Comparison of ENCODE assay signal across 8 cellular contexts in genomic region chr12:1594295-1595025, GRCh38. TPM values are rescaled to one million over a fixed set of nuclear protein-coding genes. Genes with fewer than 3 reads are reported as not detected.
DNase-seq lines count a peak whose midpoint lies in the region; ATAC-seq and TF ChIP-seq lines count a peak whose summit lies in the region.

FBXL14 (minus strand) TSS chr12:1594581; CDS start chr12:1594066, 515 bp downstream.

- H3K36me3 ChIP-seq in right atrium auricular region (no peaks in the 10 kb centered on the region), uterus (no peaks in the 10 kb centered on the region)

- TF ChIP-seq POLR2A in uterus (IDR thresholded peaks at IDR 0.05): peak; percentile 61 to 65

- intact Hi-C loops in uterus (cut with DNase I; ENCODE audit: low total_unique reads): no loop called here

- H3K4me1 ChIP-seq in right atrium auricular region (peaks cover 0 to 53% of the 10 kb centered on the region in 2 donors), uterus (peaks cover 6 to 8% of the 10 kb centered on the region in 2 donors)

- DNase-seq in GM13976 (ENCODE audit: low spot score) (peak; percentile 86), NCI-H146 (lab: John Stamatoyannopoulos, UW) (peak; percentile 94), T-helper 2 cell (peak; percentile 72 to 93 (median 85)), amygdala (lab: John Stamatoyannopoulos, UW) (peak in 55 of 56 donors; percentile 38 to 93 (median 83)), right atrium auricular region (ENCODE audit: low spot score) (no peak), putamen (ENCODE audit: low spot score) (peak; percentile 92), uterus (peak; percentile 89 to 90)

- H3K4me3 ChIP-seq in right atrium auricular region: peak within 1 kb of the TSS; percentile 87 to 88
- H3K4me3 ChIP-seq in uterus: peak within 1 kb of the TSS; percentile 67 to 91

- peak; percentile 55 for ATAC-seq in HG02763 (IDR thresholded peaks at IDR 0.05; ENCODE audit: unreplicated experiment)

- TF ChIP-seq CTCF in GM13976 (IDR thresholded peaks at IDR 0.05; ENCODE audit: borderline replicate concordance, control extremely low read depth, extremely low read depth, insufficient read depth, missing control alignments) (no peak), right atrium auricular region (IDR thresholded peaks at IDR 0.05) (no peak), uterus (IDR thresholded peaks at IDR 0.05) (peak in 1 of 4 experiments; percentile 20)

- no peaks in the 10 kb centered on the region for H3K27me3 ChIP-seq in right atrium auricular region
- H3K27me3 ChIP-seq in uterus: no peaks in the 10 kb centered on the region

- H3K9me3 ChIP-seq in right atrium auricular region (no peaks in the 10 kb centered on the region), uterus (no peaks in the 10 kb centered on the region)

- peak within 1 kb of the TSS; percentile 93 to 94 for H3K27ac ChIP-seq in right atrium auricular region
- peak within 1 kb of the TSS; percentile 86 to 99 for H3K27ac ChIP-seq in uterus

- in situ Hi-C loops in GM13976 (cut with MboI; ENCODE audit: low sequenced_read_pairs, unreplicated experiment): loop anchor here (25.0 kb wide), 1 partner anchor 1032 kb away; no protein-coding TSS in a partner anchor

RNA-seq across cellular contexts. Expression of gene FBXL14, which starts in this region (rescaled TPM):
- total RNA-seq in right atrium auricular region (10 to 100 TPM in 1 of 2 donors, 1 to 10 TPM in 1; 6.3 to 11.3 TPM), uterus (10 to 100 TPM in 3 of 4 donors, 1 to 10 TPM in 1; 1.5 to 17.4 (median 13.5) TPM)
